In the genomic region with DNA sequence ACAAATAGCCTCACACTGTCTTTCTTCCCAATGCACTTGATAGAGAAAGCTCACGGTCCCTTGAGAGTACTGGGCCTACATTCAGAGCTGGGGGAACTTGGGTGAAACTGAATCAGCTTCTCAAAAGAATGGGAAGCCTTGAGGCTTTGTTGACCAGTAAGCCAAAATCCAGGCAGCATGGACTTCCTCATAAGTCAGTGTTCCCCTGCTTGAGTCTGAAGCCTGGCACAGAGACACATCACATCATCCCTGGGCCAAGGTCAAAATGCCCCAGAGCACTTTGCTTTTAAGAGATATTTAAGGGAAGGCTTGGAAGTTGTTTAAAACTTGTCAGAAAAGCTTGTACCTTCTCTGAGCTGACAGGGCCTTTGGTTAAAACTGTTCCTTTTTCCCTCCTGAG, we compare ENCODE assay signal across 19 cellular contexts.
DNase-seq lines count a peak whose midpoint lies in the region; FAIRE-seq and TF ChIP-seq lines count a peak whose summit lies in the region.
"Had no signal": no experiment of that assay in that cellular context is flagged by ENCODE, and none has a peak within 500 bp of the region (broad histone marks: within the 10 kb centered on the region; RNA-seq: fewer than 3 reads in every experiment).

No MANE protein-coding gene starts in this region.

- no peaks in the 10 kb centered on the region for H4K20me1 ChIP-seq in H1 (replicated peaks in 1 of 2; ENCODE audit: control insufficient read depth in 1 of 2, insufficient read depth in 2 of 2, low read length in 2 of 2)

- no peak overlapping the region for H2BK12ac ChIP-seq in H1 (ENCODE audit: low read depth, low read length)

- no peak overlapping the region for H3K18ac ChIP-seq in H1 (ENCODE audit: extremely low read depth, low read length)

- H3K14ac ChIP-seq in H1 (ENCODE audit: insufficient read length) = no peak overlapping the region

- DNase-seq in Ammon's horn (ENCODE audit: low spot score) (peak; percentile 34), NB4 (ENCODE audit: low read depth) (peak; percentile 7), H1 (ENCODE audit: low read depth in 1 of 2, low spot score in 2 of 2) (no peak), pons (ENCODE audit: low spot score) (peak; percentile 44), DMS79 treated with DMSO at 0.1 percent for 48 hours (lab: John Stamatoyannopoulos, UW) (no peak), OCI-M2 (lab: John Stamatoyannopoulos, UW; ENCODE audit: unreplicated experiment) (no peak), GM12892 (ENCODE audit: insufficient read length) (no peak)
- no peak for DNase-seq in activated effector memory CD4-positive, alpha-beta T cell treated with anti-CD3 and anti-CD28 coated beads, Interleukin-2, amount 50 U/mL, for 16 hours
- DNase-seq: AML-193; Calu3; CD4-positive, alpha-beta T cell; DMS 273 treated with DMSO at 0.1 percent for 48 hours; GM23248; HCEC 1CT; HFFc6 had no signal

- H3K9me3 ChIP-seq in H1 (ENCODE audit: insufficient read depth in 2 of 2, low read depth in 1 of 2, low read length in 1 of 2) = no peaks in the 10 kb centered on the region

- H4K5ac ChIP-seq in H1 (ENCODE audit: insufficient read length, low read depth, low read length) = no peak overlapping the region

- TF ChIP-seq POLR2A in NB4 (IDR thresholded peaks at IDR 0.05; ENCODE audit: extremely low read depth, insufficient read length) (no peak), H1 (IDR thresholded peaks at IDR 0.05; ENCODE audit: control extremely low read depth in 1 of 2, low read depth in 2 of 2, low read length in 2 of 2) (no peak), GM12892 (IDR thresholded peaks at IDR 0.05; ENCODE audit: low read depth, low read length) (no peak)

- no peaks in the 10 kb centered on the region for H3K4me1 ChIP-seq in H1 (replicated peaks in 1 of 4; ENCODE audit: control insufficient read depth in 3 of 4, insufficient read depth in 4 of 4, low read length in 3 of 4)

- no peak for TF ChIP-seq EP300 in H1 (IDR thresholded peaks at IDR 0.05; ENCODE audit: borderline replicate concordance in 1 of 2, low read depth in 2 of 2, low read length in 2 of 2)

- TF ChIP-seq RAD21 in H1 (IDR thresholded peaks at IDR 0.05 in 1 of 2, conservative IDR thresholded peaks at IDR 0.05 in 1 of 2; ENCODE audit: low read depth in 2 of 2, low read length in 2 of 2) = no peak

- H3K79me1 ChIP-seq in H1 (ENCODE audit: low read depth, low read length) = no peaks in the 10 kb centered on the region

- no peak overlapping the region for H3K9ac ChIP-seq in H1 (replicated peaks in 1 of 4; ENCODE audit: extremely low read depth in 1 of 4, low read depth in 3 of 4, low read length in 3 of 4)
- H3K9ac ChIP-seq: GM23248 had no signal

- no peak overlapping the region for H2AK5ac ChIP-seq in H1 (ENCODE audit: low read depth, low read length)

- CTCF ChIA-PET in H1 (lab: Charles Lee; ENCODE audit: partially characterized antibody) = interaction anchor here (1.1 to 2.0 kb wide), 4 partner anchors 10 to 284 kb away, joined by 3 to 5 read pairs (median 3); no protein-coding TSS in a partner anchor

- H3K4me2 ChIP-seq in H1 (ENCODE audit: insufficient read depth in 1 of 2, low read depth in 2 of 2, low read length in 2 of 2) = no peak overlapping the region

- H2BK5ac ChIP-seq in H1 (ENCODE audit: low read depth, low read length) = no peak overlapping the region

- FAIRE-seq in H1 (lab: Jason Lieb, UNC) (no peak), GM12892 (lab: Jason Lieb, UNC) (no peak)
- FAIRE-seq: GM12878, HepG2, HTR-8/SVneo had no signal

- no peak overlapping the region for H2BK20ac ChIP-seq in H1 (ENCODE audit: low read length)

- H3K36me3 ChIP-seq in H1 (ENCODE audit: control insufficient read depth in 2 of 4, insufficient read depth in 4 of 4, low read length in 3 of 4) = no peaks in the 10 kb centered on the region

- H4K8ac ChIP-seq in H1 (ENCODE audit: extremely low read depth, insufficient read depth, low read length) = no peak overlapping the region

- H3K79me2 ChIP-seq in H1 (ENCODE audit: control insufficient read depth in 1 of 2, insufficient read depth in 2 of 2, low read length in 2 of 2) = no peaks in the 10 kb centered on the region

- H3K27ac ChIP-seq in H1 (ENCODE audit: low read depth, low read length) = no peak overlapping the region
- H3K27ac ChIP-seq: 22Rv1, GM23248 had no signal

- POLR2A ChIA-PET in H1 (lab: Charles Lee; ENCODE audit: partially characterized antibody) = no interaction called here

- H3K23ac ChIP-seq in H1 (ENCODE audit: insufficient read length) = no peak overlapping the region

- H4K91ac ChIP-seq in H1 (replicated peaks; ENCODE audit: insufficient read length, low read length) = no peak overlapping the region

- H3K4me3 ChIP-seq in NB4 (ENCODE audit: low read depth, low read length) (no peak overlapping the region), H1 (ENCODE audit: extremely low read depth in 1 of 4, insufficient read depth in 2 of 4, low read depth in 3 of 4, low read length in 4 of 4) (no peak overlapping the region)
- H3K4me3 ChIP-seq: GM12878, GM23248 had no signal

- H3K23me2 ChIP-seq in H1 (ENCODE audit: low read depth, low read length) = no peaks in the 10 kb centered on the region

- no peaks in the 10 kb centered on the region for H3K27me3 ChIP-seq in H1 (replicated peaks in 1 of 4; ENCODE audit: control insufficient read depth in 3 of 4, extremely low read depth in 1 of 4, insufficient read depth in 3 of 4, low read length in 3 of 4)

- no peak overlapping the region for H2BK15ac ChIP-seq in H1 (ENCODE audit: low read length)

- H3K4ac ChIP-seq in H1 (replicated peaks; ENCODE audit: insufficient read length, low read depth, low read length) = no peak overlapping the region

- 95% methylated on average over 1 of the region's 1 CpG; no CpG with 5 or more reads in 1 of the 2 experiments for WGBS in H1 (ENCODE audit: extremely low coverage in 1 of 2, insufficient coverage in 1 of 2, insufficient read length in 1 of 2, insufficient replicate concordance in 2 of 2, low coverage in 1 of 2, low lambda C conversion rate in 2 of 2, missing lambda C conversion rate in 1 of 2), 2 experiments

- TF ChIP-seq CTCF in NB4 (IDR thresholded peaks at IDR 0.05; ENCODE audit: low read depth, low read length) (no peak), H1 (IDR thresholded peaks at IDR 0.05; ENCODE audit: control extremely low read depth in 1 of 3, insufficient read depth in 1 of 3, low read depth in 1 of 3, low read length in 3 of 3) (no peak)

- no peak overlapping the region for H3K56ac ChIP-seq in H1 (replicated peaks; ENCODE audit: insufficient read length, low read depth, low read length)

- peak overlapping the region; percentile 79; the same call in 1 of the 2 replicates for H2AFZ ChIP-seq in H1 (ENCODE audit: low read length)
- H2AFZ ChIP-seq: GM23248 had no signal

- H2BK120ac ChIP-seq in H1 (replicated peaks; ENCODE audit: low read depth, low read length) = no peak overlapping the region

TF ChIP-seq in H1, 55 proteins besides CTCF, POLR2A, EP300 and RAD21:
- TF ChIP-seq, protein P1, sequence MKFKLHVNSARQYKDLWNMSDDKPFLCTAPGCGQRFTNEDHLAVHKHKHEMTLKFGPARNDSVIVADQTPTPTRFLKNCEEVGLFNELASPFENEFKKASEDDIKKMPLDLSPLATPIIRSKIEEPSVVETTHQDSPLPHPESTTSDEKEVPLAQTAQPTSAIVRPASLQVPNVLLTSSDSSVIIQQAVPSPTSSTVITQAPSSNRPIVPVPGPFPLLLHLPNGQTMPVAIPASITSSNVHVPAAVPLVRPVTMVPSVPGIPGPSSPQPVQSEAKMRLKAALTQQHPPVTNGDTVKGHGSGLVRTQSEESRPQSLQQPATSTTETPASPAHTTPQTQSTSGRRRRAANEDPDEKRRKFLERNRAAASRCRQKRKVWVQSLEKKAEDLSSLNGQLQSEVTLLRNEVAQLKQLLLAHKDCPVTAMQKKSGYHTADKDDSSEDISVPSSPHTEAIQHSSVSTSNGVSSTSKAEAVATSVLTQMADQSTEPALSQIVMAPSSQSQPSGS (IDR thresholded peaks at IDR 0.05; ENCODE audit: low read length) = no peak
- TF ChIP-seq RBBP5 (IDR thresholded peaks at IDR 0.05; ENCODE audit: borderline replicate concordance, low read depth, low read length) (no peak), EGR1 (IDR thresholded peaks at IDR 0.05; ENCODE audit: borderline replicate concordance, low read depth, low read length) (no peak), SRF (IDR thresholded peaks at IDR 0.05; ENCODE audit: low read depth, low read length) (no peak), BCL11A (IDR thresholded peaks at IDR 0.05; ENCODE audit: low read depth in 2 of 2, low read length in 2 of 2) (no peak), BRCA1 (IDR thresholded peaks at IDR 0.05; ENCODE audit: low read depth, low read length) (no peak), EZH2 (IDR thresholded peaks at IDR 0.05; ENCODE audit: low read depth, low read length, severe bottlenecking) (no peak), TAF7 (optimal IDR thresholded peaks at IDR 0.05; ENCODE audit: borderline replicate concordance, low read depth, low read length) (no peak), MAFK (IDR thresholded peaks at IDR 0.05; ENCODE audit: low read depth, low read length) (no peak), SP2 (IDR thresholded peaks at IDR 0.05; ENCODE audit: low read length) (no peak), NANOG (IDR thresholded peaks at IDR 0.05; ENCODE audit: insufficient read depth, low read depth, low read length, poor library complexity, severe bottlenecking) (no peak), JUND (IDR thresholded peaks at IDR 0.05; ENCODE audit: low read length) (no peak), CTBP2 (IDR thresholded peaks at IDR 0.05; ENCODE audit: borderline replicate concordance, insufficient read depth, insufficient read length, low read length) (no peak)
- TF ChIP-seq, protein P2, sequence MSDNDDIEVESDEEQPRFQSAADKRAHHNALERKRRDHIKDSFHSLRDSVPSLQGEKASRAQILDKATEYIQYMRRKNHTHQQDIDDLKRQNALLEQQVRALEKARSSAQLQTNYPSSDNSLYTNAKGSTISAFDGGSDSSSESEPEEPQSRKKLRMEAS (IDR thresholded peaks at IDR 0.05) = no peak

Comparison
In these comparisons a context has a peak if more than half of its experiments do, and no peak if none do; other contexts are left out.
1. DNase-seq: peak in Ammon's horn (single experiment), NB4 (single experiment) and pons (single experiment); none in H1 (0 of 2), DMS79 treated with DMSO at 0.1 percent for 48 hours (single experiment), OCI-M2 (single experiment), activated effector memory CD4-positive, alpha-beta T cell treated with anti-CD3 and anti-CD28 coated beads, Interleukin-2, amount 50 U/mL, for 16 hours (single experiment) and GM12892 (single experiment).